In genomic region chr19:2289714-2290435, GRCh38 we compare ENCODE assay signal across 8 cellular contexts. TPM values are rescaled to one million over a fixed set of nuclear protein-coding genes. Genes with fewer than 3 reads are reported as not detected.
DNase-seq lines count a peak whose midpoint lies in the region; ATAC-seq, FAIRE-seq and TF ChIP-seq lines count a peak whose summit lies in the region.

No MANE protein-coding gene starts in this region.

- H3K36me3 ChIP-seq in DOHH2 (ENCODE audit: control insufficient read depth, low read length) (peaks cover 27% of the 10 kb centered on the region), heart left ventricle (no peaks in the 10 kb centered on the region), small intestine (ENCODE audit: control insufficient read depth in 2 of 2, insufficient read depth in 2 of 2, low read length in 2 of 2) (no peaks in the 10 kb centered on the region)

- peak overlapping the region; percentile 97 for H3K27ac ChIP-seq in DOHH2 (ENCODE audit: low read depth, low read length)
- peak overlapping the region in 3 of 12 donors; percentile 10 to 84 (median 11) for H3K27ac ChIP-seq in heart left ventricle
- H3K27ac ChIP-seq in small intestine (ENCODE audit: low read depth in 1 of 2, low read length in 1 of 2): peak overlapping the region in 1 of 2 donors; percentile 63

- CTCF ChIA-PET in activated CD8-positive, alpha-beta T cell treated with anti-CD3 and anti-CD28 coated beads for 36 hours (lab: Charles Lee): interaction anchor here (0.9 to 1.4 kb wide), 4 partner anchors 16 to 134 kb away, joined by 3 to 7 read pairs (median 3); no protein-coding TSS in a partner anchor

- no peak for FAIRE-seq in small intestine (lab: Jason Lieb, UNC)

- intact Hi-C loops in activated CD8-positive, alpha-beta T cell treated with anti-CD3 and anti-CD28 coated beads for 36 hours (cut with micrococcal nuclease): no loop called here
- intact Hi-C loops in heart left ventricle (cut with DNase I): loop anchor here in 1 of 10 donors (10.0 kb wide), 1 partner anchor 105 kb away; no protein-coding TSS in a partner anchor

- no peak for TF ChIP-seq POLR2A in heart left ventricle (IDR thresholded peaks at IDR 0.05)

- no peaks in the 10 kb centered on the region for H3K9me3 Mint-ChIP-seq in activated CD8-positive, alpha-beta T cell treated with anti-CD3 and anti-CD28 coated beads for 36 hours

- H3K27me3 ChIP-seq in DOHH2 (ENCODE audit: control insufficient read depth, low read length) (no peaks in the 10 kb centered on the region), heart left ventricle (peaks cover 35 to 80% (median 55%) of the 10 kb centered on the region in 9 donors), small intestine (ENCODE audit: control insufficient read depth in 2 of 2, insufficient read depth in 2 of 2, low read length in 2 of 2) (peaks cover 13 to 26% of the 10 kb centered on the region in 2 donors)

- H3K4me3 ChIP-seq in DOHH2 (ENCODE audit: low read length): peak overlapping the region; percentile 72
- H3K4me3 ChIP-seq in heart left ventricle: peak overlapping the region; percentile 18 to 69 (median 38)
- H3K4me3 ChIP-seq in small intestine (ENCODE audit: low read depth in 1 of 2, low read length in 2 of 2): peak overlapping the region; percentile 40 to 55

- in situ Hi-C loops in KBM-7 (cut with MboI; ENCODE audit: low pct_unique_long_range_greater_than_20kb, low sequenced_read_pairs): no loop called here

- peaks cover 13% of the 10 kb centered on the region for H3K27me3 Mint-ChIP-seq in activated CD8-positive, alpha-beta T cell treated with anti-CD3 and anti-CD28 coated beads for 36 hours

- peaks cover 14% of the 10 kb centered on the region for H3K4me1 Mint-ChIP-seq in activated CD8-positive, alpha-beta T cell treated with anti-CD3 and anti-CD28 coated beads for 36 hours (ENCODE audit: low read depth)

- H3K4me2 ChIP-seq in DOHH2 (ENCODE audit: low read length): peak overlapping the region; percentile 78

- 1 to 2% (median 2%) methylated on average over 20 to 74 of the region's 74 CpGs for WGBS in heart left ventricle, 4 donors
- WGBS in small intestine, 3 donors: 1% methylated on average over 51 to 74 of the region's 74 CpGs

- no peak for TF ChIP-seq CTCF in DOHH2 (IDR thresholded peaks at IDR 0.05; ENCODE audit: low read depth, low read length, poor library complexity, severe bottlenecking)
- TF ChIP-seq CTCF in activated CD8-positive, alpha-beta T cell treated with anti-CD3 and anti-CD28 coated beads for 36 hours (IDR thresholded peaks at IDR 0.05): no peak
- TF ChIP-seq CTCF in heart left ventricle (IDR thresholded peaks at IDR 0.05): no peak

- peaks cover 7% of the 10 kb centered on the region for H3F3A ChIP-seq in DOHH2 (ENCODE audit: control insufficient read depth, insufficient read depth)

- H3K79me2 ChIP-seq in DOHH2 (ENCODE audit: control insufficient read depth, low read length): peaks cover 50% of the 10 kb centered on the region

- no peaks in the 10 kb centered on the region for H3K9me2 ChIP-seq in DOHH2 (replicated peaks; ENCODE audit: control insufficient read depth, low read length)

- DNase-seq in KBM-7 (peak; percentile 98), heart left ventricle (peak in 1 of 5 donors; percentile 55), small intestine (no peak), SW480 (ENCODE audit: low spot score) (no peak), foreskin melanocyte (no peak)
- DNase-seq in activated CD8-positive, alpha-beta T cell treated with anti-CD3 and anti-CD28 coated beads for 36 hours: peak; percentile 69

- H3K36me3 Mint-ChIP-seq in activated CD8-positive, alpha-beta T cell treated with anti-CD3 and anti-CD28 coated beads for 36 hours (ENCODE audit: low read depth): no peaks in the 10 kb centered on the region

- H3K4me3 Mint-ChIP-seq in activated CD8-positive, alpha-beta T cell treated with anti-CD3 and anti-CD28 coated beads for 36 hours: peak overlapping the region; percentile 72

- peak overlapping the region; percentile 50 for H3K27ac Mint-ChIP-seq in activated CD8-positive, alpha-beta T cell treated with anti-CD3 and anti-CD28 coated beads for 36 hours

- H3K4me1 ChIP-seq in DOHH2 (ENCODE audit: control insufficient read depth, low read length): peaks cover 50% of the 10 kb centered on the region
- peaks cover 2 to 53% (median 30%) of the 10 kb centered on the region in 12 donors for H3K4me1 ChIP-seq in heart left ventricle
- H3K4me1 ChIP-seq in small intestine (ENCODE audit: control insufficient read depth in 2 of 2, insufficient read depth in 1 of 2, low read depth in 1 of 2, low read length in 1 of 2): peaks cover 0 to 3% of the 10 kb centered on the region in 2 donors

- H4K20me1 ChIP-seq in DOHH2 (ENCODE audit: control insufficient read depth, insufficient read depth, low read depth, low read length): no peaks in the 10 kb centered on the region

- POLR2A ChIA-PET in activated CD8-positive, alpha-beta T cell treated with anti-CD3 and anti-CD28 coated beads for 36 hours (lab: Charles Lee): interaction anchor here (0.6 to 1.7 kb wide), 6 partner anchors 13 to 114 kb away, joined by 3 to 4 read pairs (median 4); no protein-coding TSS in a partner anchor

- peak; percentile 62 for ATAC-seq in activated CD8-positive, alpha-beta T cell treated with anti-CD3 and anti-CD28 coated beads for 36 hours
- ATAC-seq in heart left ventricle: peak in 3 of 4 donors; percentile 24 to 46 (median 35)
- ATAC-seq in HG03342 (IDR thresholded peaks at IDR 0.05; ENCODE audit: unreplicated experiment): no peak

- no peaks in the 10 kb centered on the region for H3K9me3 ChIP-seq in DOHH2 (ENCODE audit: control insufficient read depth, insufficient read depth, low read length)
- no peaks in the 10 kb centered on the region for H3K9me3 ChIP-seq in heart left ventricle
- H3K9me3 ChIP-seq in small intestine (ENCODE audit: control insufficient read depth, low read depth): no peaks in the 10 kb centered on the region

RNA-seq across cellular contexts. Expression of gene PEAK3, which starts 7.9 kb away (rescaled TPM):
- total RNA-seq in activated CD8-positive, alpha-beta T cell treated with anti-CD3 and anti-CD28 coated beads for 36 hours: not detected
- 1 to 10 TPM in 2 of 9 donors, under 1 TPM in 7; 0.11 to 1.6 (median 0.48) TPM for total RNA-seq in heart left ventricle
- polyA plus RNA-seq in heart left ventricle (under 1 TPM; 0.21 to 0.23 TPM), small intestine (under 1 TPM in 2 of 3 donors, not detected in 1; 0.46 to 0.54 TPM)

RNA-seq across cellular contexts. Expression of gene LINGO3, which starts 18.1 kb away (rescaled TPM):
- total RNA-seq in activated CD8-positive, alpha-beta T cell treated with anti-CD3 and anti-CD28 coated beads for 36 hours: under 1 TPM; 0.16 to 0.27 TPM
- under 1 TPM in 1 of 9 donors, not detected in 8; 0.50 TPM for total RNA-seq in heart left ventricle
- polyA plus RNA-seq in heart left ventricle (not detected), small intestine (under 1 TPM in 1 of 3 donors, not detected in 2; 0.13 TPM)

RNA-seq across cellular contexts. Expression of gene JSRP1, which starts 33.7 kb away (rescaled TPM):
- total RNA-seq in activated CD8-positive, alpha-beta T cell treated with anti-CD3 and anti-CD28 coated beads for 36 hours: 1 to 10 TPM; 1.0 TPM
- total RNA-seq in heart left ventricle: under 1 TPM in 1 of 9 donors, not detected in 8; 0.25 TPM
- under 1 TPM in 1 of 2 donors, not detected in 1; 0.34 TPM for polyA plus RNA-seq in heart left ventricle
- 1 to 10 TPM in 2 of 3 donors, under 1 TPM in 1; 0.69 to 1.9 (median 1.3) TPM for polyA plus RNA-seq in small intestine

RNA-seq across cellular contexts. Expression of gene LSM7, which starts 38.5 kb away (rescaled TPM):
- total RNA-seq in activated CD8-positive, alpha-beta T cell treated with anti-CD3 and anti-CD28 coated beads for 36 hours: 100 to 1,000 TPM; 154 to 162 TPM
- total RNA-seq in heart left ventricle: 10 to 100 TPM; 33.8 to 79.1 (median 41.0) TPM
- polyA plus RNA-seq in heart left ventricle: 100 to 1,000 TPM; 187 to 213 TPM
- 100 to 1,000 TPM; 233 to 471 (median 333) TPM for polyA plus RNA-seq in small intestine

RNA-seq across cellular contexts. Expression of gene SPPL2B, which starts 38.6 kb away (rescaled TPM):
- total RNA-seq in activated CD8-positive, alpha-beta T cell treated with anti-CD3 and anti-CD28 coated beads for 36 hours: 10 to 100 TPM; 52.8 to 54.3 TPM
- 10 to 100 TPM; 17.6 to 30.9 (median 21.6) TPM for total RNA-seq in heart left ventricle
- 10 to 100 TPM; 18.9 to 31.2 TPM for polyA plus RNA-seq in heart left ventricle
- polyA plus RNA-seq in small intestine: 10 to 100 TPM; 69.3 to 82.6 (median 73.8) TPM

Comparison
In these comparisons a context has a peak if more than half of its experiments do, and no peak if none do; other contexts are left out.
1. DNase-seq: peak in KBM-7 (single experiment) and activated CD8-positive, alpha-beta T cell treated with anti-CD3 and anti-CD28 coated beads for 36 hours (single experiment); none in small intestine (single experiment), SW480 (single experiment) and foreskin melanocyte (single experiment).
2. Peak in every context shown above with its lines, with median percentiles within 50 percentile points of each other: H3K4me3 ChIP-seq.